In the genomic region with DNA sequence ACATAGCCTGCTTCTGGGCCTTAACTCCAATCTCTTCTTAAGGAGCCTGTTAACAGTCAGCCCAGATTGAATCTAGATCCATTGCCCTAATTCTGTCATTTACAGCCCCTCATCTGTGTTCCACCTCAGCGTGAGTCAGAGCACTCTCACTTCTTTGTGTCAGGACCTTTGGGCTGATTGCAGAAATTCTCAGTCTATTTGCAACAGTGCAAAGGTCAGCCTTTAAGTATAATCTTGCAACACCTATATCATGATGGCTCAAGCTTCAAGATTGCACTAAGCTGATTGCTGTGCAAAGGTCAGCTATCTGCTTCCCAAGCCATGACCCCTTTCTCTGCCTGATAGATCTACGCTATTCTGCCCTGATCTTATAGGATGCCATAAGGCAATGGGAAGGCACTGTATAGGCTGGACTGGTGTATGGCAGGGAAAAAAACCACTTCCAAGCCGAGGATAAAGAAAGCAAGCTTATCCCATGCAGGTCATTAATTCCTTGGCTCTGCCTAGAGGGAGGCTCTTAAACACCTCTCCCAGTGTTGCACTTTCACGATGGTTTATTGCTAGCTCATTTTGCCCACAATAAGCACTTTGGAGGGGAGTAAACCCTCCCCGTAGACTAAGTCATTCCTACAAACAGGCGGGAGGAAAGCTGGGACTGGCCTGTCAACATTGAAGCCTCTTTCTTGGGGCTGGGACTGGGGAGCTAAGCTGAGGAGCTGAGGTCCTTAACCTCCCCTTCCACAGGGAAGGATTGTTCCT, we compare ENCODE assay signal across 10 cellular contexts.
DNase-seq lines count a peak whose midpoint lies in the region; ATAC-seq and TF ChIP-seq lines count a peak whose summit lies in the region.
"Had no signal": no experiment of that assay in that cellular context is flagged by ENCODE, and none has a peak within 500 bp of the region (broad histone marks: within the 10 kb centered on the region; RNA-seq: fewer than 3 reads in every experiment).

No MANE protein-coding gene starts in this region.

- no peak for TF ChIP-seq CTCF in HEK293 (tag by site-specific recombination; IDR thresholded peaks at IDR 0.05)

- peak; percentile 8 for ATAC-seq in esophagus mucosa
- no peak for ATAC-seq in GM18873 (IDR thresholded peaks at IDR 0.05; ENCODE audit: low FRiP score, unreplicated experiment)
- no peak for ATAC-seq in GM18498 (IDR thresholded peaks at IDR 0.05; ENCODE audit: unreplicated experiment)
- ATAC-seq: natural killer cell had no signal

- no peak overlapping the region for H3K27ac ChIP-seq in HEK293 (ENCODE audit: extremely low read depth, low read depth, low read length)

- H3K4me1 ChIP-seq in HEK293 (ENCODE audit: control insufficient read depth, insufficient read depth, low read length): no peaks in the 10 kb centered on the region

- no peak overlapping the region for H3K4me3 ChIP-seq in HEK293 (ENCODE audit: low read depth, low read length)

- POLR2A ChIA-PET in HEK293 (lab: Yijun Ruan, JAX): no interaction called here

- no peaks in the 10 kb centered on the region for H3K36me3 ChIP-seq in HEK293 (ENCODE audit: control insufficient read depth in 2 of 2, insufficient read depth in 1 of 2, low read length in 2 of 2)

- CTCF ChIA-PET in HEK293 (lab: Yijun Ruan, JAX): interaction anchor here (0.5 to 1.4 kb wide), 4 partner anchors 11 to 311 kb away, joined by 3 to 4 read pairs (median 3); no protein-coding TSS in a partner anchor

- no peaks in the 10 kb centered on the region for H3K9me3 ChIP-seq in HEK293 (ENCODE audit: control insufficient read depth, insufficient read depth, low read depth, low read length)

- peak; percentile 70 for DNase-seq in NOMO-1 treated with dmso at 0.1 percent for 144 hours (lab: John Stamatoyannopoulos, UW; ENCODE audit: unreplicated experiment)
- DNase-seq in putamen (ENCODE audit: low spot score): peak; percentile 32
- DNase-seq in NCI-H345 (lab: John Stamatoyannopoulos, UW): no peak
- DNase-seq: natural killer cell, NCI-H2107, T-helper 1 cell had no signal

TF ChIP-seq in HEK293, 187 proteins besides CTCF, POLR2A, EP300 and RAD21:
- no peak for TF ChIP-seq ZIC2 (tag by site-specific recombination; IDR thresholded peaks at IDR 0.05)
- no peak for TF ChIP-seq ZNF791 (tag by site-specific recombination; IDR thresholded peaks at IDR 0.05)
- peak; percentile 58 for TF ChIP-seq WT1 (tag by site-specific recombination; IDR thresholded peaks at IDR 0.05)
- TF ChIP-seq, protein P1, sequence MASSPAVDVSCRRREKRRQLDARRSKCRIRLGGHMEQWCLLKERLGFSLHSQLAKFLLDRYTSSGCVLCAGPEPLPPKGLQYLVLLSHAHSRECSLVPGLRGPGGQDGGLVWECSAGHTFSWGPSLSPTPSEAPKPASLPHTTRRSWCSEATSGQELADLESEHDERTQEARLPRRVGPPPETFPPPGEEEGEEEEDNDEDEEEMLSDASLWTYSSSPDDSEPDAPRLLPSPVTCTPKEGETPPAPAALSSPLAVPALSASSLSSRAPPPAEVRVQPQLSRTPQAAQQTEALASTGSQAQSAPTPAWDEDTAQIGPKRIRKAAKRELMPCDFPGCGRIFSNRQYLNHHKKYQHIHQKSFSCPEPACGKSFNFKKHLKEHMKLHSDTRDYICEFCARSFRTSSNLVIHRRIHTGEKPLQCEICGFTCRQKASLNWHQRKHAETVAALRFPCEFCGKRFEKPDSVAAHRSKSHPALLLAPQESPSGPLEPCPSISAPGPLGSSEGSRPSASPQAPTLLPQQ (tag by site-specific recombination; IDR thresholded peaks at IDR 0.05): no peak
- TF ChIP-seq, protein P2, sequence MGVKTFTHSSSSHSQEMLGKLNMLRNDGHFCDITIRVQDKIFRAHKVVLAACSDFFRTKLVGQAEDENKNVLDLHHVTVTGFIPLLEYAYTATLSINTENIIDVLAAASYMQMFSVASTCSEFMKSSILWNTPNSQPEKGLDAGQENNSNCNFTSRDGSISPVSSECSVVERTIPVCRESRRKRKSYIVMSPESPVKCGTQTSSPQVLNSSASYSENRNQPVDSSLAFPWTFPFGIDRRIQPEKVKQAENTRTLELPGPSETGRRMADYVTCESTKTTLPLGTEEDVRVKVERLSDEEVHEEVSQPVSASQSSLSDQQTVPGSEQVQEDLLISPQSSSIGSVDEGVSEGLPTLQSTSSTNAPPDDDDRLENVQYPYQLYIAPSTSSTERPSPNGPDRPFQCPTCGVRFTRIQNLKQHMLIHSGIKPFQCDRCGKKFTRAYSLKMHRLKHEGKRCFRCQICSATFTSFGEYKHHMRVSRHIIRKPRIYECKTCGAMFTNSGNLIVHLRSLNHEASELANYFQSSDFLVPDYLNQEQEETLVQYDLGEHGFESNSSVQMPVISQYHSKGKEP (tag by site-specific recombination; IDR thresholded peaks at IDR 0.05): no peak
TF ChIP-seq in HEK293: peak in this region for 1.
